ENCODE assay signal across 6 cellular contexts in the genomic region with DNA sequence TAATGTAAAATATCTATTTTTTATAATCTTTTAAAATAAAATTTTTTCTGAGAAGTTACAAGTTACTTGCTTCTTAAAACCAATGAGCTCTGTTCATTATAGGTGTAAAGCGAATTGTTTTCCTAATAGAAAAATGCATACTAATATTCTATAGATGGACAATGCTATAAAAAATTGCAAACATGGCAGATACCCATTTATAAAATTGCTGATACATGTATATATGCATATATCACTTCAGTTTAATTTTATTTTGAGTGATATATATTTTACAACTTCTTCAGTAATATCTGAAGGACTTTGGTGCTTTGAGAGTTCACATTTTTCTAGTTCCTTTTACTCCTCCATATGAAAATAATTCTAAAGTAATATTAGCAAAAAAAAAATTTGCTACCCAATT.
"Had no signal": no experiment of that assay in that cellular context is flagged by ENCODE, and none has a peak within 500 bp of the region (broad histone marks: within the 10 kb centered on the region; RNA-seq: fewer than 3 reads in every experiment).

No MANE protein-coding gene starts in this region.

- ATAC-seq: GM23338 had no signal

- DNase-seq: H9, HCEC 1CT had no signal

- H2AFZ ChIP-seq: GM23338 had no signal

- H3K4me2 ChIP-seq: GM23338 had no signal

- H3K27ac ChIP-seq: HL-60 had no signal

- FAIRE-seq: H1, H54 had no signal

- H3K4me3 ChIP-seq: GM23338 had no signal
